19 cellular contexts compared by ENCODE assay signal in genomic region chr9:1909322-1909721, GRCh38.
DNase-seq lines count a peak whose midpoint lies in the region; ATAC-seq, FAIRE-seq and TF ChIP-seq lines count a peak whose summit lies in the region.
"Had no signal": no experiment of that assay in that cellular context is flagged by ENCODE, and none has a peak within 500 bp of the region (broad histone marks: within the 10 kb centered on the region; RNA-seq: fewer than 3 reads in every experiment).

No MANE protein-coding gene starts in this region.

- H4K20me1 ChIP-seq in GM12878 (ENCODE audit: control insufficient read depth, insufficient read depth) = no peaks in the 10 kb centered on the region

- no peaks in the 10 kb centered on the region for H3K27me3 ChIP-seq in GM12878 (replicated peaks in 1 of 2; ENCODE audit: control insufficient read depth in 2 of 2, insufficient read depth in 2 of 2, low read length in 1 of 2)

- RAD21 ChIA-PET in GM12878 (lab: Charles Lee; ENCODE audit: unreplicated experiment) = interaction anchor here (0.6 to 0.7 kb wide), 2 partner anchors 10 to 12 kb away, joined by 3 read pairs; no protein-coding TSS in a partner anchor

- H3K4me3 Mint-ChIP-seq in stimulated activated memory B cell treated with anti-CD40 and anti-IgM and Interleukin-4, amounts not matched to agents 10 μg/mL and 1 μg/mL and 100 μg/mL, for 72 hours = no peak overlapping the region
- H3K4me3 Mint-ChIP-seq: CD4-positive, alpha-beta memory T cell; HFFc6 had no signal

- H3K79me2 ChIP-seq in GM12878 (ENCODE audit: control insufficient read depth, insufficient read depth, low read length) = no peaks in the 10 kb centered on the region

- in situ Hi-C loops in GM12878 (cut with MboI) = no loop called here

- DNase-seq in GM12878 (ENCODE audit: low read depth, low spot score) = no peak
- no peak for DNase-seq in activated naive CD4-positive, alpha-beta T cell (lab: John Stamatoyannopoulos, UW)
- DNase-seq in NCI-H526 treated with DMSO at 0.1 percent for 48 hours (lab: John Stamatoyannopoulos, UW) = no peak
- no peak for DNase-seq in glomerular visceral epithelial cell (ENCODE audit: extremely low spot score)
- DNase-seq: C1 segment of cervical spinal cord; Calu3; CD4-positive, alpha-beta memory T cell; COR-L47; DMS53; DMS79 treated with DMSO at 0.1 percent for 48 hours; GF-D8; GOT3; HFFc6 had no signal

- peaks cover 0 to 1% of the 10 kb centered on the region in 2 experiments; a peak in 1 of 4 replicates for H3K36me3 ChIP-seq in GM12878 (ENCODE audit: control insufficient read depth in 2 of 2, insufficient read depth in 2 of 2, low read length in 1 of 2)
- H3K36me3 ChIP-seq: HAP-1 had no signal

- H3K4me1 Mint-ChIP-seq in stimulated activated memory B cell treated with anti-CD40 and anti-IgM and Interleukin-4, amounts not matched to agents 10 μg/mL and 1 μg/mL and 100 μg/mL, for 72 hours = no peaks in the 10 kb centered on the region
- H3K4me1 Mint-ChIP-seq: CD4-positive, alpha-beta memory T cell had no signal

- H3K9me3 Mint-ChIP-seq in stimulated activated memory B cell treated with anti-CD40 and anti-IgM and Interleukin-4, amounts not matched to agents 10 μg/mL and 1 μg/mL and 100 μg/mL, for 72 hours = peaks cover 12% of the 10 kb centered on the region

- H3K9ac ChIP-seq in GM12878 (ENCODE audit: control insufficient read depth, insufficient read depth, low read length) = no peak overlapping the region

- H3K36me3 Mint-ChIP-seq in stimulated activated memory B cell treated with anti-CD40 and anti-IgM and Interleukin-4, amounts not matched to agents 10 μg/mL and 1 μg/mL and 100 μg/mL, for 72 hours = peaks cover 14% of the 10 kb centered on the region

- H3K27me3 Mint-ChIP-seq in stimulated activated memory B cell treated with anti-CD40 and anti-IgM and Interleukin-4, amounts not matched to agents 10 μg/mL and 1 μg/mL and 100 μg/mL, for 72 hours = no peaks in the 10 kb centered on the region
- H3K27me3 Mint-ChIP-seq: CD4-positive, alpha-beta memory T cell had no signal

- H2AFZ ChIP-seq in GM12878 (ENCODE audit: control insufficient read depth, low read depth, low read length) = no peak overlapping the region

- intact Hi-C loops in GM12878 (cut with micrococcal nuclease; ENCODE audit: unreplicated experiment) = no loop called here

- SMC1A ChIA-PET in GM12878 (lab: Charles Lee; ENCODE audit: uncharacterized antibody, unreplicated experiment) = interaction anchor here (0.8 to 4.5 kb wide), 5 partner anchors 8 to 30 kb away, joined by 3 to 29 read pairs (median 5); no protein-coding TSS in a partner anchor

- H3K27ac Mint-ChIP-seq in stimulated activated memory B cell treated with anti-CD40 and anti-IgM and Interleukin-4, amounts not matched to agents 10 μg/mL and 1 μg/mL and 100 μg/mL, for 72 hours = no peak overlapping the region
- H3K27ac Mint-ChIP-seq: CD4-positive, alpha-beta memory T cell; HFFc6 had no signal

- no peak for TF ChIP-seq RAD21 in Ishikawa (IDR thresholded peaks at IDR 0.05; ENCODE audit: low read depth)
- TF ChIP-seq RAD21 in GM12878 (IDR thresholded peaks at IDR 0.05; ENCODE audit: insufficient read depth, low read depth, low read length) = no peak

- no peak overlapping the region for H3K27ac ChIP-seq in GM12878 (ENCODE audit: control insufficient read depth, insufficient read depth)

- peaks cover 5% of the 10 kb centered on the region; the same call in 1 of the 2 replicates for H3K4me1 ChIP-seq in GM12878 (ENCODE audit: control insufficient read depth, insufficient read depth, low read length)
- H3K4me1 ChIP-seq: HAP-1 had no signal

- TF ChIP-seq POLR2A in GM12878 (IDR thresholded peaks at IDR 0.05; ENCODE audit: low read depth, low read length) = no peak

- CTCF ChIA-PET in GM12878 (lab: Yijun Ruan, JAX) = interaction anchor here (1.8 kb wide), 1 partner anchor 183 kb away, joined by 3 read pairs; no protein-coding TSS in a partner anchor

- peak; percentile 49 for ATAC-seq in GM12878
- peak; percentile 24 for ATAC-seq in stimulated activated memory B cell treated with anti-CD40 and anti-IgM and Interleukin-4, amounts not matched to agents 10 μg/mL and 1 μg/mL and 100 μg/mL, for 72 hours

- no TSS peak for BruUV-seq in GM12878 (replicated peaks; lab: Mats Ljungman, UMichigan)

- POLR2A ChIA-PET in GM12878 (lab: Charles Lee) = interaction anchor here (1.6 kb wide), 1 partner anchor 9 kb away, joined by 5 read pairs; no protein-coding TSS in a partner anchor

- peak; percentile 10; the same call in 1 of the 2 replicates for TF ChIP-seq CTCF in GM12874 (IDR thresholded peaks at IDR 0.05; ENCODE audit: insufficient read depth, low read depth, low read length)
- no peak for TF ChIP-seq CTCF in GM12878 (IDR thresholded peaks at IDR 0.05 in 2 of 3, conservative IDR thresholded peaks at IDR 0.05 in 1 of 3; ENCODE audit: control insufficient read depth in 2 of 3, extremely low read depth in 1 of 3, insufficient read depth in 1 of 3, low read depth in 3 of 3, low read length in 3 of 3)

- WGBS in GM12878 (ENCODE audit: insufficient coverage, insufficient replicate concordance, low lambda C conversion rate, missing lambda C conversion rate) = 28% methylated on average over 2 of the region's 2 CpGs

- H3K4me3 ChIP-seq in GM12878 = no peak overlapping the region
- H3K4me3 ChIP-seq: HAP-1 had no signal

- H3K4me2 ChIP-seq in GM12878 (ENCODE audit: control insufficient read depth, insufficient read depth) = no peak overlapping the region

- no peak for FAIRE-seq in GM12878 (lab: Jason Lieb, UNC)
- FAIRE-seq: GM18507, H54 had no signal

- peaks cover 18% of the 10 kb centered on the region; the same call in 2 of the 3 replicates for H3K9me3 ChIP-seq in GM12878 (replicated peaks; ENCODE audit: control insufficient read depth, insufficient read depth, low read length)
- H3K9me3 ChIP-seq: HAP-1 had no signal

- TF ChIP-seq EP300 in Ishikawa (IDR thresholded peaks at IDR 0.05; ENCODE audit: borderline replicate concordance) (no peak), GM12878 (IDR thresholded peaks at IDR 0.05; ENCODE audit: borderline replicate concordance in 1 of 2, control insufficient read depth in 1 of 2, low read depth in 2 of 2, low read length in 2 of 2) (no peak)

TF ChIP-seq in Ishikawa, 13 proteins besides CTCF, POLR2A, EP300 and RAD21:
- TF ChIP-seq YY1 (IDR thresholded peaks at IDR 0.05; ENCODE audit: low read depth) = no peak
- TF ChIP-seq MAX (IDR thresholded peaks at IDR 0.05) = no peak
- TF ChIP-seq USF1 (IDR thresholded peaks at IDR 0.05) = peak; percentile 57

TF ChIP-seq in GM12878, 131 proteins besides CTCF, POLR2A, EP300 and RAD21:
- TF ChIP-seq USF1 (IDR thresholded peaks at IDR 0.05; ENCODE audit: borderline replicate concordance, extremely low read length, insufficient read depth, low read depth, low read length) = peak; percentile 19
- no peak for TF ChIP-seq FOS (IDR thresholded peaks at IDR 0.05; ENCODE audit: borderline replicate concordance, extremely low read depth, insufficient read length)
- 0 out of 2 replicates have a peak, but pooled peaks have one; percentile 13 for TF ChIP-seq RAD51 (IDR thresholded peaks at IDR 0.05)
